Comparison of ENCODE assay signal across 9 cellular contexts in genomic region chr22:30325724-30326703, GRCh38. TPM values are rescaled to one million over a fixed set of nuclear protein-coding genes. Genes with fewer than 3 reads are reported as not detected.
A peak's percentile ranks its signal among the peaks of the same experiment; 100 is the strongest.
DNase-seq lines count a peak whose midpoint lies in the region; ATAC-seq, FAIRE-seq and TF ChIP-seq lines count a peak whose summit lies in the region.
"Had no signal": no experiment of that assay in that cellular context is flagged by ENCODE, and none has a peak within 500 bp of the region (broad histone marks: within the 10 kb centered on the region; RNA-seq: fewer than 3 reads in every experiment).

No MANE protein-coding gene starts in this region.

- peak overlapping the region; percentile 69 to 86 (median 74) for H3K27ac ChIP-seq in pancreas

- DNase-seq in AG04449 (ENCODE audit: low read depth, low spot score) = no peak
- peak in 1 of 2 donors; percentile 34 for DNase-seq in foreskin fibroblast
- peak in 4 of 6 donors; percentile 41 to 78 (median 56) for DNase-seq in pancreas
- no peak for DNase-seq in dedifferentiated amniotic fluid mesenchymal stem cell (ENCODE audit: extremely low spot score)
- no peak for DNase-seq in NCI-H2227 (lab: John Stamatoyannopoulos, UW; ENCODE audit: unreplicated experiment)

- H3K9me3 ChIP-seq in pancreas = no peaks in the 10 kb centered on the region

- no peaks in the 10 kb centered on the region for H3K27me3 ChIP-seq in pancreas

- no peaks in the 10 kb centered on the region for H3K36me3 ChIP-seq in pancreas

- peaks cover 0 to 31% (median 18%) of the 10 kb centered on the region in 3 donors for H3K4me1 ChIP-seq in pancreas

- TF ChIP-seq CTCF in AG04449 (IDR thresholded peaks at IDR 0.05; ENCODE audit: insufficient read depth, low read length, missing control alignments) (no peak), WI38 (IDR thresholded peaks at IDR 0.05; ENCODE audit: low read depth, low read length) (no peak), foreskin fibroblast (IDR thresholded peaks at IDR 0.05; ENCODE audit: low read depth, low read length) (no peak), pancreas (IDR thresholded peaks at IDR 0.05) (no peak)

- POLR2A ChIA-PET in AG04449 (lab: Yijun Ruan, JAX) = interaction anchor here (0.8 to 2.0 kb wide), 10 partner anchors 8 to 45 kb away, joined by 3 to 11 read pairs (median 4); partner anchors contain the start of genes CASTOR1, CCDC157 and SF3A1

- peak; percentile 24 for ATAC-seq in GM18867 (IDR thresholded peaks at IDR 0.05; ENCODE audit: unreplicated experiment)
- ATAC-seq in HG03139 (IDR thresholded peaks at IDR 0.05; ENCODE audit: unreplicated experiment) = peak; percentile 25
- ATAC-seq in pancreas = peak; percentile 25 to 44 (median 35)

- H3K4me3 ChIP-seq in AG04449 (ENCODE audit: low read depth, low read length) (peak overlapping the region; percentile 87), WI38 (ENCODE audit: low read depth, low read length) (peak overlapping the region; percentile 82), foreskin fibroblast (ENCODE audit: low read depth in 1 of 2, low read length in 2 of 2) (peak overlapping the region; percentile 80), pancreas (peak overlapping the region; percentile 89 to 100 (median 92))

- 11 to 12% methylated on average over 40 to 48 of the region's 48 CpGs for WGBS in pancreas, 2 donors

- intact Hi-C loops in pancreas (cut with DNase I) = no loop called here

- CTCF ChIA-PET in AG04449 (lab: Yijun Ruan, JAX) = interaction anchor here (0.7 to 5.5 kb wide), 7 partner anchors 38 to 309 kb away, joined by 3 to 50 read pairs (median 5); partner anchors contain the start of genes CASTOR1 and RNF215

- no peak for FAIRE-seq in pancreas (lab: Jason Lieb, UNC)

RNA-seq across cellular contexts. Expression of gene TBC1D10A, which starts 0.7 kb away (rescaled TPM):
- total RNA-seq in pancreas = 10 to 100 TPM in 1 of 6 donors, 1 to 10 TPM in 5; 4.0 to 14.1 (median 7.4) TPM
- polyA plus RNA-seq in pancreas = 10 to 100 TPM; 12.4 to 19.4 TPM

RNA-seq across cellular contexts. Expression of gene SF3A1, which starts 30.7 kb away (rescaled TPM):
- 100 to 1,000 TPM in 1 of 6 donors, 10 to 100 TPM in 5; 77.2 to 102 (median 95.4) TPM for total RNA-seq in pancreas
- polyA plus RNA-seq in pancreas = 10 to 100 TPM; 19.2 to 21.6 TPM

RNA-seq across cellular contexts. Expression of gene CCDC157, which starts 30.8 kb away (rescaled TPM):
- total RNA-seq in pancreas = 1 to 10 TPM; 1.1 to 2.6 (median 1.2) TPM
- 1 to 10 TPM; 5.3 to 8.2 TPM for polyA plus RNA-seq in pancreas

RNA-seq across cellular contexts. Expression of gene CASTOR1, which starts 36.7 kb away (rescaled TPM):
- 1 to 10 TPM; 1.8 to 7.3 (median 3.8) TPM for total RNA-seq in pancreas
- polyA plus RNA-seq in pancreas = 1 to 10 TPM; 7.3 to 8.3 TPM

RNA-seq across cellular contexts. Expression of gene OSM, which starts 59.4 kb away (rescaled TPM):
- 1 to 10 TPM in 2 of 6 donors, under 1 TPM in 3, not detected in 1; 0.13 to 1.5 (median 0.38) TPM for total RNA-seq in pancreas
- under 1 TPM; 0.23 to 0.26 TPM for polyA plus RNA-seq in pancreas
- total RNA-seq: myocyte had no signal

Comparison
In these comparisons a context has a peak if more than half of its experiments do, and no peak if none do; other contexts are left out.
1. DNase-seq: peak in pancreas (4 of 6); none in AG04449 (single experiment), dedifferentiated amniotic fluid mesenchymal stem cell (single experiment) and NCI-H2227 (single experiment).
2. Peak in every context shown above with its lines, with median percentiles within 50 percentile points of each other: H3K4me3 ChIP-seq and ATAC-seq.